In the genomic region with DNA sequence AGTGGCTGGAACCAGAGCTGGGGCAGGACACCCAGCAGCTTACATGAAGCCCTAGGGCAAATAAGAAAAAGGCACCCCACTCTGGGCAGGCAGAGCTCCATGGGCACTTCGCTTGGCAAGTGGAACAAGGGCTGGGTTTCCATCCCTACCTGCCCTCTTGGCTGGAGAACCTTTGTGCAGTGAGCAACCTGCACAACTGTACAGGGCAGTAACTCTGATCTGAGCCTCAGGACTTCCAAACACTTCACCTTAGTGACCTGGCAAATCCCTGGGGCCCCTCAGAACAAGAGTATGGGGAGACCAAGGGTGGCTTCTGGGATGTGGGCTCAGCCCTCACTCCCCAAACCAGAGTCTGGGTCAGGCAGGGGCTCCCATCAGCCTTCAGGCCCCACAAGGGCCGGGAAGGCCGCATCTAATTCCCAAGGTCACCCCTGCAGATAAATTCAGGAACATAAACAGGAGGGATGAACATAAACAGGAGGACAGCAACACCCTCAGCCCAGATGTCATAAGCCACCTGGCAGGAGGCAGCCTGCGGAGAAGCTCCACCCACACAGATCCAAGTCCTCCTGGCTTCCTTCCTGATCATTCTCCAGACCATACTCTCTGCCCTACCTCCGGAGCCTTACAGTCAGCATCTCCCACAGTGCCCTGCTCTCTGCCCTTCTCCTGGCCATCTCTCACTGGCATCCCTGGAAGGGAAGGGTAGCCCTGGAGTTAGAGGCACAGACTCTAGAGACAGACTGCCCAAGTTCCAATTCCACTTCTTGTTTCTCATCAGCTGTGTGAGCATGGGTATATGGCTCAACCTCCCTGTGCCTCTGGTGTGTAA, we compare ENCODE assay signal across 19 cellular contexts. TPM values are rescaled to one million over a fixed set of nuclear protein-coding genes. Genes with fewer than 3 reads are reported as not detected.
"Had no signal": no experiment of that assay in that cellular context is flagged by ENCODE, and none has a peak within 500 bp of the region (broad histone marks: within the 10 kb centered on the region; RNA-seq: fewer than 3 reads in every experiment).

No MANE protein-coding gene starts in this region.

- H3K27ac ChIP-seq: adrenal gland, left lung, thoracic aorta had no signal

- H3K27me3 ChIP-seq: adrenal gland had no signal

- ATAC-seq: activated T-helper 17 cell treated with anti-CD3 and anti-CD28 coated beads, Interleukin-2, amount 50 U/mL, for 72 hours; left lung; stimulated activated naive CD8-positive, alpha-beta T cell treated with anti-CD3 and anti-CD28 coated beads, Interleukin-15, amount 100 ng/mL, for 72 hours had no signal

- H3K4me3 ChIP-seq: adrenal gland, left lung, thoracic aorta had no signal

- DNase-seq: activated B cell treated with CpG ODN at 0.5 μM for 24 hours; activated CD4-positive, alpha-beta T cell treated with anti-CD3 and anti-CD28 coated beads, Interleukin-2, amount 10 ng/mL, durations not matched to agents 7 days and 5 days; activated naive CD4-positive, alpha-beta T cell treated with anti-CD3 and anti-CD28 coated beads, Interleukin-2, amount 50 U/mL, for 16 hours; activated T-cell treated with anti-CD3 and anti-CD28 coated beads for 4 hours; central memory CD4-positive, alpha-beta T cell; left lung; retina; stimulated activated CD4-positive, alpha-beta T cell treated with anti-CD3 and anti-CD28 coated beads, Interleukin-4, amount 100 ng/mL, for 4 hours; stimulated activated naive CD8-positive, alpha-beta T cell treated with anti-CD3 and anti-CD28 coated beads, Interleukin-15, amount 100 ng/mL, for 72 hours had no signal

- H3K36me3 ChIP-seq: adrenal gland, left lung, thoracic aorta had no signal

- FAIRE-seq: urothelium cell line had no signal

- H3K9me3 ChIP-seq: adrenal gland, left lung, thoracic aorta had no signal

RNA-seq across cellular contexts. Expression of gene HNF4A, which starts 37.5 kb away (rescaled TPM):
- total RNA-seq: activated B cell treated with CpG ODN at 0.5 μM for 24 hours; activated CD4-positive, alpha-beta T cell treated with anti-CD3 and anti-CD28 coated beads, Interleukin-2, amount 10 ng/mL, durations not matched to agents 7 days and 5 days; activated CD8-positive, alpha-beta memory T cell treated with anti-CD3 and anti-CD28 coated beads for 36 hours; activated T-helper 17 cell treated with anti-CD3 and anti-CD28 coated beads, Interleukin-2, amount 50 U/mL, for 72 hours; glomerular endothelial cell; myocyte; neural crest cell; skeletal muscle tissue had no signal

RNA-seq across cellular contexts. Expression of gene R3HDML, which starts 56.1 kb away (rescaled TPM):
- total RNA-seq: activated B cell treated with CpG ODN at 0.5 μM for 24 hours; activated CD4-positive, alpha-beta T cell treated with anti-CD3 and anti-CD28 coated beads, Interleukin-2, amount 10 ng/mL, durations not matched to agents 7 days and 5 days; activated CD8-positive, alpha-beta memory T cell treated with anti-CD3 and anti-CD28 coated beads for 36 hours; activated T-helper 17 cell treated with anti-CD3 and anti-CD28 coated beads, Interleukin-2, amount 50 U/mL, for 72 hours; adrenal gland; endodermal cell; glomerular endothelial cell; myocyte; neural crest cell; skeletal muscle tissue; thoracic aorta had no signal
- polyA plus RNA-seq: adrenal gland had no signal
